Comparison of ENCODE assay signal across 18 cellular contexts in the genomic region with DNA sequence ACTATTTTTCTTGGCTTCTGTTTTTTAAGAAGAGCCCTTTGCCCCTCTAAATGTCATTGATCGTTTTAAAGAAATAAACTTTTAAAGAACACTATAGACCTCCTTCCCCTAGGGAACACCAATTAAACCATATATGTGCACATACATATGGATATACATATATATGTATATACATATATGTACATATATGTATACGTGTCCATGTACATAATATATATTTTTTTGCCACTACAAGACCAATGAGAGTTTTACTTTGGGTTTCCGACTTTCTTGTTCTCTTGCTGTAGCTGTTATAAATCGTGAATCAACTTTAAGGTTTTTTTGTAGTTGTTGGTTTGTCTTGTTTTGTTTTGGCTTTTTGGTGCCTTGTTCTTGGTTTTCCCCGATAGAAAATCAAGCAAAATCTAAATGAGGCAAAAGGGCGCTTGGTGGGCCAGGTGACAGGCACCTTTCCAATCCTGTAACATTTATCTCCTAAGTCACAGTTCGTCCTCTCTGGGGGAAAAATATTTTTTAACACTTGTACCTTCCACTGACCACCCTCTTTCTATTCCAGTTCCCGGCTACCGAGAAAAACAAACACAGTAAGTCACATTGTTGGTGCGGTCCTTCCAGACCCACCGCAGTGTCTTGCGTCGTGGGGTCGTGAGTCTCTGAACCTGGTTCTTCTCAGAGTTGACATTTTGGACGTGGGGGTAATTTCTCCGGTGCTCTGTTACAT. TPM values are rescaled to one million over a fixed set of nuclear protein-coding genes. Genes with fewer than 3 reads are reported as not detected.
A peak's percentile ranks its signal among the peaks of the same experiment; 100 is the strongest.
DNase-seq lines count a peak whose midpoint lies in the region; FAIRE-seq and TF ChIP-seq lines count a peak whose summit lies in the region.
"Had no signal": no experiment of that assay in that cellular context is flagged by ENCODE, and none has a peak within 500 bp of the region (broad histone marks: within the 10 kb centered on the region; RNA-seq: fewer than 3 reads in every experiment).

No MANE protein-coding gene starts in this region.

- peaks cover 69% of the 10 kb centered on the region for H3K79me2 ChIP-seq in hepatocyte

- DNase-seq in HFF-Myc (ENCODE audit: extremely low read depth, low read depth) (no peak), hepatocyte (ENCODE audit: low spot score) (no peak), prostate gland (ENCODE audit: low spot score) (no peak), NCI-H82 (lab: John Stamatoyannopoulos, UW) (no peak), dedifferentiated amniotic fluid mesenchymal stem cell (ENCODE audit: extremely low spot score) (no peak), hypothalamus (lab: John Stamatoyannopoulos, UW) (no peak)
- DNase-seq in stimulated activated naive CD4-positive, alpha-beta T cell treated with Interleukin-2 at 50 U/mL for 16 hours (lab: John Stamatoyannopoulos, UW) = no peak
- DNase-seq: DMS153; mucosa of descending colon; NCI-H1092 treated with DMSO at 0.1 percent for 48 hours; stimulated activated CD4-positive, alpha-beta T cell treated with anti-CD3 and anti-CD28 coated beads, Interleukin-15, amount 100 ng/mL, for 24 hours had no signal

- peak overlapping the region; percentile 99 for H3K27ac ChIP-seq in hepatocyte
- peak overlapping the region; percentile 86 to 87 for H3K27ac ChIP-seq in prostate gland
- H3K27ac ChIP-seq: BLaER1, HL-60, KMS-11, suprapubic skin had no signal

- H3K9me3 ChIP-seq in hepatocyte (ENCODE audit: low read depth) (no peaks in the 10 kb centered on the region), prostate gland (no peaks in the 10 kb centered on the region)
- H3K9me3 ChIP-seq: BLaER1, mucosa of descending colon, suprapubic skin had no signal

- H3K4me1 ChIP-seq in hepatocyte (ENCODE audit: insufficient read depth) = peaks cover 19% of the 10 kb centered on the region
- no peaks in the 10 kb centered on the region for H3K4me1 ChIP-seq in prostate gland (replicated peaks)

- H3K4me2 ChIP-seq in hepatocyte = peak overlapping the region; percentile 89
- H3K4me2 ChIP-seq: BLaER1, KMS-11 had no signal

- intact Hi-C loops in prostate gland (cut with DNase I) = loop anchor here (2.0 to 5.0 kb wide), 2 partner anchors 316 to 363 kb away; no protein-coding TSS in a partner anchor

- peaks cover 36% of the 10 kb centered on the region for H4K20me1 ChIP-seq in hepatocyte (ENCODE audit: insufficient read depth, poor library complexity, severe bottlenecking)

- no peak for TF ChIP-seq POLR2A in prostate gland (IDR thresholded peaks at IDR 0.05)

- no peaks in the 10 kb centered on the region for H3K9me2 ChIP-seq in hepatocyte (replicated peaks; ENCODE audit: insufficient read depth)

- H3K36me3 ChIP-seq in hepatocyte (replicated peaks; ENCODE audit: insufficient read depth, low read depth) (no peaks in the 10 kb centered on the region), prostate gland (no peaks in the 10 kb centered on the region)
- H3K36me3 ChIP-seq: BLaER1, suprapubic skin had no signal

- 16% methylated on average over 16 of the region's 16 CpGs for WGBS in hepatocyte (ENCODE audit: low lambda C conversion rate, missing lambda C conversion rate)
- 12% methylated on average over 16 of the region's 16 CpGs for WGBS in prostate gland

- peak overlapping the region; percentile 78 for H3K4me3 ChIP-seq in HFF-Myc (replicated peaks; ENCODE audit: low read depth, low read length)
- peak overlapping the region; percentile 10 for H3K4me3 ChIP-seq in hepatocyte
- peak overlapping the region; percentile 7 to 45 for H3K4me3 ChIP-seq in prostate gland
- H3K4me3 ChIP-seq: BLaER1, mucosa of descending colon, suprapubic skin had no signal

- TF ChIP-seq CTCF in HFF-Myc (IDR thresholded peaks at IDR 0.05; ENCODE audit: low read depth, low read length, missing control alignments) (no peak), hepatocyte (IDR thresholded peaks at IDR 0.05; ENCODE audit: poor library complexity) (no peak), prostate gland (IDR thresholded peaks at IDR 0.05) (no peak)

- peak; percentile 26 for FAIRE-seq in TTC549 (lab: Jason Lieb, UNC)
- FAIRE-seq: endometrium had no signal

- H2AFZ ChIP-seq in hepatocyte = no peak overlapping the region

- peaks cover 78% of the 10 kb centered on the region for H3K27me3 ChIP-seq in hepatocyte
- H3K27me3 ChIP-seq in prostate gland (replicated peaks; ENCODE audit: insufficient read depth) = peaks cover 58% of the 10 kb centered on the region

RNA-seq across cellular contexts. Expression of a gene that starts 4.5 kb away (rescaled TPM):
- 23.7 and 26.8 TPM in 2 replicates for total RNA-seq in hepatocyte
- 30.0 and 37.4 TPM in 2 replicates for polyA plus RNA-seq in hepatocyte
- total RNA-seq in prostate gland = 1 to 10 TPM; 5.3 to 6.9 TPM
- total RNA-seq: T-helper 1 cell treated with Interleukin-12 subunit alpha and Interleukin-12 subunit beta and Interleukin-4 antibody, amounts not matched to agents 30 ng/mL and 1 ng/mL, for 36 hours had no signal

RNA-seq across cellular contexts. Expression of a gene that starts 40.2 kb away (rescaled TPM):
- 8.1 and 21.5 TPM in 2 replicates for total RNA-seq in hepatocyte
- 11.5 and 15.3 TPM in 2 replicates for polyA plus RNA-seq in hepatocyte
- 10 to 100 TPM; 23.7 to 43.8 TPM for total RNA-seq in prostate gland

RNA-seq across cellular contexts. Expression of a gene that starts 51.8 kb away (rescaled TPM):
- total RNA-seq in hepatocyte (0.36 TPM in 1 of 2 replicates, not detected in the other), prostate gland (1 to 10 TPM in 1 of 2 donors, under 1 TPM in 1; 0.41 to 6.5 TPM)
- 0.30 and 0.96 TPM in 2 replicates for polyA plus RNA-seq in hepatocyte
- total RNA-seq: T-helper 1 cell treated with Interleukin-12 subunit alpha and Interleukin-12 subunit beta and Interleukin-4 antibody, amounts not matched to agents 30 ng/mL and 1 ng/mL, for 36 hours had no signal

Comparison
In these comparisons a context has a peak if more than half of its experiments do, and no peak if none do; other contexts are left out.
1. H3K4me3 ChIP-seq: peak in every context shown above with its lines; median percentile 78 in HFF-Myc; 26 in prostate gland; 10 in hepatocyte.